Comparison of ENCODE assay signal across 1 cellular context in genomic region chr5:116084891-116085715, GRCh38.
A peak's percentile ranks its signal among the peaks of the same experiment; 100 is the strongest.
TF ChIP-seq lines count a peak whose summit lies in the region.

Gene COMMD10, plus strand, starts transcription at chr5:116085025.

TF ChIP-seq in HEK293, 187 proteins besides CTCF, POLR2A, EP300 and RAD21 (continued from another document and continues in another):
- TF ChIP-seq YY2 (tag by site-specific recombination; IDR thresholded peaks at IDR 0.05) (peak; percentile 92), ELK4 (IDR thresholded peaks at IDR 0.05; ENCODE audit: borderline replicate concordance, low read depth, low read length) (no peak), ZNF221 (tag by site-specific recombination; IDR thresholded peaks at IDR 0.05; ENCODE audit: borderline replicate concordance) (no peak), ZBTB44 (tag by site-specific recombination; IDR thresholded peaks at IDR 0.05) (no peak), ZNF560 (tag by site-specific recombination; IDR thresholded peaks at IDR 0.05; ENCODE audit: borderline replicate concordance) (no peak), REPIN1 (tag by site-specific recombination; IDR thresholded peaks at IDR 0.05; ENCODE audit: low read depth) (no peak), ZBTB6 (tag by site-specific recombination; IDR thresholded peaks at IDR 0.05) (no peak), ATF2 (tag by site-specific recombination; IDR thresholded peaks at IDR 0.05; ENCODE audit: low read depth) (no peak), ZBTB26 (tag by site-specific recombination; optimal IDR thresholded peaks at IDR 0.05) (peak; percentile 41), YY1 (tag by site-specific recombination; IDR thresholded peaks at IDR 0.05) (peak; percentile 91), ZNF488 (tag by site-specific recombination; IDR thresholded peaks at IDR 0.05) (no peak), GLI2 (tag by site-specific recombination; IDR thresholded peaks at IDR 0.05; ENCODE audit: borderline replicate concordance, low read depth) (no peak), ZNF114 (tag by site-specific recombination; IDR thresholded peaks at IDR 0.05) (no peak), ZNF518A (tag by site-specific recombination; conservative IDR thresholded peaks at IDR 0.05; ENCODE audit: low read depth) (peak; percentile 98), ZNF548 (tag by site-specific recombination; IDR thresholded peaks at IDR 0.05) (no peak), ZNF354C (tag by site-specific recombination; IDR thresholded peaks at IDR 0.05; ENCODE audit: borderline replicate concordance, low read depth) (no peak), ZNF791 (tag by site-specific recombination; IDR thresholded peaks at IDR 0.05) (no peak), PATZ1 (tag by site-specific recombination; IDR thresholded peaks at IDR 0.05) (peak; percentile 50), KLF1 (tag by site-specific recombination; IDR thresholded peaks at IDR 0.05) (0 out of 2 replicates have a peak, but pooled peaks have one; percentile 24), FEZF1 (tag by site-specific recombination; IDR thresholded peaks at IDR 0.05) (no peak), ZNF138 (tag by site-specific recombination; IDR thresholded peaks at IDR 0.05; ENCODE audit: borderline replicate concordance) (no peak), ZNF776 (tag by site-specific recombination; IDR thresholded peaks at IDR 0.05; ENCODE audit: borderline replicate concordance) (no peak), ZNF311 (tag by site-specific recombination; IDR thresholded peaks at IDR 0.05; ENCODE audit: borderline replicate concordance) (no peak), ZFP3 (tag by site-specific recombination; IDR thresholded peaks at IDR 0.05; ENCODE audit: low read depth) (no peak), ZBTB17 (tag by site-specific recombination; IDR thresholded peaks at IDR 0.05) (peak; percentile 74), ZNF37A (tag by site-specific recombination; IDR thresholded peaks at IDR 0.05) (no peak), ZNF701 (tag by site-specific recombination; IDR thresholded peaks at IDR 0.05) (no peak), ZNF76 (tag by site-specific recombination; IDR thresholded peaks at IDR 0.05; ENCODE audit: borderline replicate concordance, low read depth) (peak; percentile 31; the same call in 1 of the 2 replicates), SALL2 (tag by site-specific recombination; IDR thresholded peaks at IDR 0.05; ENCODE audit: borderline replicate concordance) (no peak), ZNF391 (tag by site-specific recombination; IDR thresholded peaks at IDR 0.05; ENCODE audit: borderline replicate concordance, low read depth) (no peak), ZNF561 (tag by site-specific recombination; IDR thresholded peaks at IDR 0.05; ENCODE audit: borderline replicate concordance) (no peak), KLF8 (tag by site-specific recombination; IDR thresholded peaks at IDR 0.05) (no peak; the same call in 1 of the 2 replicates), PRDM10 (tag by site-specific recombination; IDR thresholded peaks at IDR 0.05) (0 out of 2 replicates have a peak, but pooled peaks have one; percentile 9), ZEB2 (tag by site-specific recombination; IDR thresholded peaks at IDR 0.05) (0 out of 2 replicates have a peak, but pooled peaks have one; percentile 37), ZNF140 (tag by site-specific recombination; IDR thresholded peaks at IDR 0.05) (no peak), ZNF830 (tag by site-specific recombination; IDR thresholded peaks at IDR 0.05; ENCODE audit: low read depth) (no peak), ZNF555 (tag by site-specific recombination; conservative IDR thresholded peaks at IDR 0.05) (no peak), ZNF514 (tag by site-specific recombination; IDR thresholded peaks at IDR 0.05) (no peak), RBAK (tag by site-specific recombination; IDR thresholded peaks at IDR 0.05) (no peak), ZNF24 (tag by site-specific recombination; IDR thresholded peaks at IDR 0.05) (peak; percentile 28; the same call in 1 of the 2 replicates), ZBTB1 (tag by site-specific recombination; IDR thresholded peaks at IDR 0.05) (no peak), ZNF426 (tag by site-specific recombination; IDR thresholded peaks at IDR 0.05) (no peak), ZNF174 (tag by site-specific recombination; IDR thresholded peaks at IDR 0.05) (no peak), ZNF324 (tag by site-specific recombination; IDR thresholded peaks at IDR 0.05) (no peak), ZFP69B (tag by site-specific recombination; IDR thresholded peaks at IDR 0.05) (no peak), ZNF585B (tag by site-specific recombination; IDR thresholded peaks at IDR 0.05) (no peak), BCL11B (tag by site-specific recombination; IDR thresholded peaks at IDR 0.05; ENCODE audit: low read depth) (no peak)
